Comparison of ENCODE assay signal across 8 cellular contexts in the genomic region with DNA sequence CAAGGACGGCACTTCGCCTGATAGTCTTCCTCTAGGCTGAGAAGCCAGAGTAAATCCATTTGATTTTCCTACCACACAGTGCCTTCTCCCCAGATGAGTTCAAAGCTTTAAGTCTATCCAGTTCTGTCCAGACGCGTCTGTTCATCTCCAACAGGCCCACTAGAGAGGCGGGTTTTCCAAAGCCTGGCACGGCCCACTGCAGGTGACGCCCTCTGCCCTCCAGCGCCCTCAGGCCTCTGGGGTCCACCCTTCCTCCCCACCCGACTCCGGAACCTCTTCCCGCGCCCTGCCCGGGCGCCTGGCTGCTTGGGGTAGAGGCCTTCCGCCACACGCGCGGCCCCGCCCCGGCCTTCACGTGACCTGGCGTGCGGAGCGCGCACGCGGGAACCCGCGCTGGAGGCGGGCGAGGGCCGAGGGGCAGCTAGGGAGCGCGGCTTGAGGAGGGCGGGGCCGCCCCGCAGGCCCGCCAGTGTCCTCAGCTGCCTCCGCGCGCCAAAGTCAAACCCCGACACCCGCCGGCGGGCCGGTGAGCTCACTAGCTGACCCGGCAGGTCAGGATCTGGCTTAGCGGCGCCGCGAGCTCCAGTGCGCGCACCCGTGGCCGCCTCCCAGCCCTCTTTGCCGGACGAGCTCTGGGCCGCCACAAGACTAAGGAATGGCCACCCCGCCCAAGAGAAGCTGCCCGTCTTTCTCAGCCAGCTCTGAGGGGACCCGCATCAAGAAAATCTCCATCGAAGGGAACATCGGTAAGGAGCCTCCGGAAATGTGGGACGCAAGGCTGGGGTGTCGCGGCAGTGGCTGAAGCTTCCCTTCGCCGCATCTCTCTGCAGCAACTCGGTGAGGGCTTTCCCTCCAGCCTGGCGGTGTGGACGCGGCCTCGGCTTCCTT. TPM values are rescaled to one million over a fixed set of nuclear protein-coding genes. Genes with fewer than 3 reads are reported as not detected.
DNase-seq lines count a peak whose midpoint lies in the region; ATAC-seq and TF ChIP-seq lines count a peak whose summit lies in the region.

A gene (plus strand): TSS at position 469 of the 888 bp plus-strand sequence. CDS start 187 bp downstream, at position 656.

- H3K36me3 Mint-ChIP-seq in activated T-helper 17 cell treated with anti-CD3 and anti-CD28 coated beads, Interleukin-2, amount 50 U/mL, for 72 hours (ENCODE audit: low read depth): peaks cover 44% of the 10 kb centered on the region
- no peaks in the 10 kb centered on the region for H3K36me3 Mint-ChIP-seq in natural killer cell

- H3K4me3 ChIP-seq in GM23248 (peak within 1 kb of the TSS; percentile 90), Karpas-422 (ENCODE audit: low read length) (peak within 1 kb of the TSS; percentile 82)

- H3K9me2 ChIP-seq in GM23248 (ENCODE audit: insufficient read depth) (no peaks in the 10 kb centered on the region), Karpas-422 (replicated peaks; ENCODE audit: insufficient read depth, low read length) (no peaks in the 10 kb centered on the region)

- no peaks in the 10 kb centered on the region for H3K27me3 Mint-ChIP-seq in activated T-helper 17 cell treated with anti-CD3 and anti-CD28 coated beads, Interleukin-2, amount 50 U/mL, for 72 hours
- no peaks in the 10 kb centered on the region for H3K27me3 Mint-ChIP-seq in natural killer cell (ENCODE audit: low read depth in 2 of 2)

- peaks cover 32% of the 10 kb centered on the region for H3K4me1 Mint-ChIP-seq in activated T-helper 17 cell treated with anti-CD3 and anti-CD28 coated beads, Interleukin-2, amount 50 U/mL, for 72 hours
- H3K4me1 Mint-ChIP-seq in natural killer cell: peaks cover 52 to 55% of the 10 kb centered on the region in 2 donors

- H2AFZ ChIP-seq in GM23248: peak within 1 kb of the TSS; percentile 94
- no peak within 1 kb of the TSS; the same call in 1 of the 2 replicates for H2AFZ ChIP-seq in Karpas-422 (ENCODE audit: low read length)

- no peak for TF ChIP-seq CTCF in natural killer cell (IDR thresholded peaks at IDR 0.05)

- H3K9ac ChIP-seq in GM23248 (peak within 1 kb of the TSS; percentile 88), Karpas-422 (ENCODE audit: low read length) (peak within 1 kb of the TSS; percentile 94)

- H4K20me1 ChIP-seq in GM23248 (ENCODE audit: insufficient read depth): no peaks in the 10 kb centered on the region
- H4K20me1 ChIP-seq in Karpas-422 (ENCODE audit: insufficient read depth, low read depth, low read length): peaks cover 9% of the 10 kb centered on the region

- peak within 1 kb of the TSS; percentile 94 for H3K4me3 Mint-ChIP-seq in activated T-helper 17 cell treated with anti-CD3 and anti-CD28 coated beads, Interleukin-2, amount 50 U/mL, for 72 hours
- peak within 1 kb of the TSS; percentile 95 for H3K4me3 Mint-ChIP-seq in natural killer cell

- H3K27me3 ChIP-seq in GM23248 (replicated peaks; ENCODE audit: insufficient read depth) (no peaks in the 10 kb centered on the region), Karpas-422 (ENCODE audit: low read length) (no peaks in the 10 kb centered on the region)

- intact Hi-C loops in natural killer cell (cut with micrococcal nuclease): loop anchor here (1.0 to 10.0 kb wide), 5 partner anchors 15 to 309 kb away; a partner anchor contains a TSS

- H3F3A ChIP-seq in GM23248 (ENCODE audit: insufficient read depth): peaks cover 24% of the 10 kb centered on the region; the same call in 1 of the 2 replicates

- H3K36me3 ChIP-seq in GM23248 (ENCODE audit: low read depth): 0 out of 2 replicates have a peak, but pooled peaks cover 5% of the 10 kb centered on the region
- H3K36me3 ChIP-seq in Karpas-422 (ENCODE audit: insufficient read depth, low read length): peaks cover 23% of the 10 kb centered on the region

- in situ Hi-C loops in GM23248 (cut with MboI): no loop called here

- H3K27ac Mint-ChIP-seq in activated T-helper 17 cell treated with anti-CD3 and anti-CD28 coated beads, Interleukin-2, amount 50 U/mL, for 72 hours: peak within 1 kb of the TSS; percentile 89
- H3K27ac Mint-ChIP-seq in natural killer cell: peak within 1 kb of the TSS; percentile 87 to 90

- H3K27ac ChIP-seq in GM23248: peak within 1 kb of the TSS; percentile 83
- peak within 1 kb of the TSS; percentile 96 for H3K27ac ChIP-seq in Karpas-422 (ENCODE audit: low read length)

- H3K4me1 ChIP-seq in GM23248 (ENCODE audit: insufficient read depth) (peaks cover 24% of the 10 kb centered on the region), Karpas-422 (ENCODE audit: low read length) (peaks cover 52% of the 10 kb centered on the region)

- ATAC-seq in activated T-helper 17 cell treated with anti-CD3 and anti-CD28 coated beads, Interleukin-2, amount 50 U/mL, for 72 hours (replicated peaks): peak; percentile 91
- ATAC-seq in natural killer cell: peak; percentile 83 to 97 (median 90)

- H3K9me3 Mint-ChIP-seq in activated T-helper 17 cell treated with anti-CD3 and anti-CD28 coated beads, Interleukin-2, amount 50 U/mL, for 72 hours: no peaks in the 10 kb centered on the region
- H3K9me3 Mint-ChIP-seq in natural killer cell: no peaks in the 10 kb centered on the region

- H3K9me3 ChIP-seq in GM23248 (ENCODE audit: low read depth) (no peaks in the 10 kb centered on the region), Karpas-422 (ENCODE audit: low read length) (no peaks in the 10 kb centered on the region)

- H3K79me2 ChIP-seq in GM23248 (ENCODE audit: insufficient read depth) (peaks cover 47% of the 10 kb centered on the region), Karpas-422 (ENCODE audit: low read length) (peaks cover 51% of the 10 kb centered on the region)

- H3K4me2 ChIP-seq in GM23248 (ENCODE audit: unreplicated experiment) (peak within 1 kb of the TSS; percentile 93), Karpas-422 (ENCODE audit: low read depth, low read length, poor library complexity, severe bottlenecking) (peak within 1 kb of the TSS; percentile 85)

- 0 to 1% methylated on average over 51 to 61 of the region's 74 CpGs for WGBS in GM23248 (ENCODE audit: low coverage in 1 of 2, low lambda C conversion rate in 2 of 2, missing lambda C conversion rate in 2 of 2), 2 experiments

- DNase-seq in Daoy (ENCODE audit: low read depth): peak; percentile 87
- peak; percentile 96 for DNase-seq in GM23248
- peak; percentile 97 for DNase-seq in Karpas-422
- peak; percentile 89 for DNase-seq in RPMI7951 (ENCODE audit: low read depth)
- DNase-seq in fibroblast of peridontal ligament (ENCODE audit: extremely low read depth): peak; percentile 86
- DNase-seq in natural killer cell: peak; percentile 89
- peak; percentile 60 to 81 (median 76) for DNase-seq in stimulated activated naive CD4-positive, alpha-beta T cell (lab: John Stamatoyannopoulos, UW)

RNA-seq across cellular contexts. Expression of the gene that starts here (rescaled TPM):
- total RNA-seq in Daoy (2014; rRNA removed; shearing (Covaris generic)): 28.7 and 30.2 TPM in 2 replicates
- 32.6 and 33.1 TPM in 2 replicates for total RNA-seq in GM23248 (2014; rRNA removed; shearing (Covaris generic))
- 40.3 and 40.6 TPM in 2 replicates for polyA plus RNA-seq in GM23248 (2016; fragmentation: Nextera tagmentation; extraction: Ambion mirVana)
- total RNA-seq in Karpas-422 (2014; rRNA removed; shearing (Covaris generic); ENCODE audit: low replicate concordance): 50.4 and 148 TPM in 2 replicates
- 37.5 and 51.2 TPM in 2 replicates for total RNA-seq in RPMI7951 (2014; rRNA removed; shearing (Covaris generic))
- total RNA-seq in activated T-helper 17 cell treated with anti-CD3 and anti-CD28 coated beads, Interleukin-2, amount 50 U/mL, for 72 hours: 10 to 100 TPM; 31.4 to 35.8 TPM
- total RNA-seq in natural killer cell: 10 to 100 TPM; 28.3 to 32.7 (median 29.5) TPM

Comparison
In these comparisons a context has a peak if more than half of its experiments do, and no peak if none do; other contexts are left out.
1. Peak in every context shown above with its lines: DNase-seq, ATAC-seq, H3K4me3 ChIP-seq and H3K27ac ChIP-seq.